Comparison of ENCODE assay signal across 8 cellular contexts in genomic region chr17:40974366-40974765, GRCh38. TPM values are rescaled to one million over a fixed set of nuclear protein-coding genes. Genes with fewer than 3 reads are reported as not detected.
"Had no signal": no experiment of that assay in that cellular context is flagged by ENCODE, and none has a peak within 500 bp of the region (broad histone marks: within the 10 kb centered on the region; RNA-seq: fewer than 3 reads in every experiment).

No MANE protein-coding gene starts in this region.

- FAIRE-seq: GM12878, GM12891, GM12892, GM18507, GM19239 had no signal

- H3K4me3 ChIP-seq: GM12878 had no signal

- DNase-seq: GDM1, GF-D8 had no signal

- ATAC-seq: GM12878 had no signal

RNA-seq across cellular contexts. Expression of gene KRT39, which starts 7.6 kb away (rescaled TPM):
- total RNA-seq: G401, GM12878 had no signal
- polyA plus RNA-seq: GM12878 had no signal

RNA-seq across cellular contexts. Expression of gene KRT40, which starts 9.8 kb away (rescaled TPM):
- total RNA-seq: G401, GM12878 had no signal
- polyA plus RNA-seq: GM12878 had no signal

RNA-seq across cellular contexts. Expression of gene KRTAP3-3, which starts 19.6 kb away (rescaled TPM):
- total RNA-seq: G401, GM12878 had no signal
- polyA plus RNA-seq: GM12878 had no signal

RNA-seq across cellular contexts. Expression of gene KRTAP3-2, which starts 25.3 kb away (rescaled TPM):
- total RNA-seq: G401, GM12878 had no signal
- polyA plus RNA-seq: GM12878 had no signal

RNA-seq across cellular contexts. Expression of gene KRTAP3-1, which starts 34.6 kb away (rescaled TPM):
- total RNA-seq: G401, GM12878 had no signal
- polyA plus RNA-seq: GM12878 had no signal
